11 cellular contexts compared by ENCODE assay signal in genomic region chr6:107124934-107125348, GRCh38. TPM values are rescaled to one million over a fixed set of nuclear protein-coding genes. Genes with fewer than 3 reads are reported as not detected.
A peak's percentile ranks its signal among the peaks of the same experiment; 100 is the strongest.
DNase-seq lines count a peak whose midpoint lies in the region; ATAC-seq lines count a peak whose summit lies in the region.
"Had no signal": no experiment of that assay in that cellular context is flagged by ENCODE, and none has a peak within 500 bp of the region (broad histone marks: within the 10 kb centered on the region; RNA-seq: fewer than 3 reads in every experiment).

No MANE protein-coding gene starts in this region.

- peak overlapping the region; percentile 30 for H3K56ac ChIP-seq in mesendoderm (ENCODE audit: low read length)

- no peaks in the 10 kb centered on the region for H3K79me2 ChIP-seq in mesendoderm (ENCODE audit: control insufficient read depth, insufficient read depth, low read length)

- H3K23ac ChIP-seq in mesendoderm (ENCODE audit: low read length) = no peak overlapping the region

- H3K4me3 ChIP-seq in H7 (ENCODE audit: insufficient read depth, low read depth, low read length) (no peak overlapping the region), mesendoderm (ENCODE audit: low read length) (no peak overlapping the region)

- no peak overlapping the region for H2BK5ac ChIP-seq in mesendoderm (ENCODE audit: low read length)

- H3K27me3 ChIP-seq in H7 (ENCODE audit: control insufficient read depth, insufficient read depth, low read length) (no peaks in the 10 kb centered on the region), mesendoderm (ENCODE audit: insufficient read depth, low read length, poor library complexity) (no peaks in the 10 kb centered on the region)

- DNase-seq in H7 (peak; percentile 41), mesendoderm (peak; percentile 44), anterior cingulate cortex (lab: John Stamatoyannopoulos, UW) (no peak), AG08396 (ENCODE audit: low spot score) (no peak), NCI-H510A (lab: John Stamatoyannopoulos, UW) (no peak)
- no peak for DNase-seq in activated naive CD4-positive, alpha-beta T cell (lab: John Stamatoyannopoulos, UW)
- DNase-seq: hypothalamus, nucleus accumbens, OCI-M1 had no signal

- ATAC-seq in GM19025 (IDR thresholded peaks at IDR 0.05; ENCODE audit: low read depth, unreplicated experiment) = peak; percentile 71
- peak; percentile 51 for ATAC-seq in HG03565 (IDR thresholded peaks at IDR 0.05; ENCODE audit: unreplicated experiment)

- no peak overlapping the region for H4K8ac ChIP-seq in mesendoderm (ENCODE audit: low read depth, low read length)

- H3K79me1 ChIP-seq in mesendoderm (ENCODE audit: low read length) = no peaks in the 10 kb centered on the region

- no CpG with 5 or more reads among the region's 4 CpGs for WGBS in mesendoderm (ENCODE audit: extremely low coverage, insufficient coverage, low lambda C conversion rate)

- no peak overlapping the region for H2BK15ac ChIP-seq in mesendoderm (replicated peaks; ENCODE audit: low read depth)

- H4K5ac ChIP-seq in mesendoderm (ENCODE audit: low read length) = no peak overlapping the region

- H3K18ac ChIP-seq in mesendoderm (ENCODE audit: low read length) = no peak overlapping the region

- no peak overlapping the region for H2BK120ac ChIP-seq in mesendoderm (ENCODE audit: low read depth, low read length)

- H3K36me3 ChIP-seq in H7 (replicated peaks; ENCODE audit: control insufficient read depth, insufficient read depth, low read length) (no peaks in the 10 kb centered on the region), mesendoderm (ENCODE audit: control insufficient read depth, insufficient read depth, low read length) (no peaks in the 10 kb centered on the region)

- no peak overlapping the region for H3K4ac ChIP-seq in mesendoderm (ENCODE audit: low read depth, low read length)

- no peak overlapping the region for H3K9ac ChIP-seq in mesendoderm (ENCODE audit: low read length)

- no peak overlapping the region for H3K27ac ChIP-seq in mesendoderm (ENCODE audit: low read depth, low read length)

- no peak overlapping the region for H2AK5ac ChIP-seq in mesendoderm (ENCODE audit: low read length)

- H3K4me1 ChIP-seq in mesendoderm (ENCODE audit: control insufficient read depth, low read depth, low read length) = peaks cover 5% of the 10 kb centered on the region

- no peak overlapping the region for H3K4me2 ChIP-seq in mesendoderm (ENCODE audit: low read length)

RNA-seq across cellular contexts. Expression of gene BEND3, which starts 9.6 kb away (rescaled TPM):
- total RNA-seq in H7 (2014; rRNA removed; shearing (Covaris generic)) = 24.5 and 24.9 TPM in 2 replicates
- 17.3 TPM for polyA plus RNA-seq in mesendoderm (2013, experiment 1 of 2)
- polyA plus RNA-seq in mesendoderm (2013, experiment 2 of 2) = 17.5 TPM

Comparison
In these comparisons a context has a peak if more than half of its experiments do, and no peak if none do; other contexts are left out.
1. DNase-seq: peak in H7 (single experiment) and mesendoderm (single experiment); none in anterior cingulate cortex (0 of 58), activated naive CD4-positive, alpha-beta T cell (0 of 4), AG08396 (single experiment) and NCI-H510A (single experiment).